Comparison of ENCODE assay signal across 26 cellular contexts in genomic region chr11:111035746-111036145, GRCh38.
"Had no signal": no experiment of that assay in that cellular context is flagged by ENCODE, and none has a peak within 500 bp of the region (broad histone marks: within the 10 kb centered on the region; RNA-seq: fewer than 3 reads in every experiment).

No MANE protein-coding gene starts in this region.

- DNase-seq: colonic mucosa; cortex of kidney; dermis blood vessel endothelial cell; dorsolateral prefrontal cortex; effector CD4-positive, alpha-beta T cell; effector CD8-positive, alpha-beta T cell; effector memory CD4-positive, alpha-beta T cell; effector memory CD8-positive, alpha-beta T cell; endodermal cell; erythroblast; esophagus squamous epithelium; foreskin fibroblast; foreskin keratinocyte; foreskin melanocyte; gastrocnemius medialis; glutamatergic neuron; head of caudate nucleus; heart left ventricle; heart right ventricle had no signal

- FAIRE-seq: colon, endometrium, endothelial cell of umbilical vein, frontal cortex had no signal

- H3K4me1 Mint-ChIP-seq: endodermal cell had no signal

- H3K27ac Mint-ChIP-seq: dendritic cell treated with granulocyte-macrophage colony-stimulating factor and Interleukin-4, amounts not matched to agents 40 ng/mL and 50 ng/mL, for 4 days; effector memory CD8-positive, alpha-beta T cell; endodermal cell had no signal

- H3K27me3 Mint-ChIP-seq: dendritic cell treated with granulocyte-macrophage colony-stimulating factor and Interleukin-4, amounts not matched to agents 40 ng/mL and 50 ng/mL, for 4 days; effector memory CD8-positive, alpha-beta T cell had no signal

- H3K9me3 Mint-ChIP-seq: effector memory CD8-positive, alpha-beta T cell had no signal

- H3K4me3 Mint-ChIP-seq: dendritic cell treated with granulocyte-macrophage colony-stimulating factor and Interleukin-4, amounts not matched to agents 40 ng/mL and 50 ng/mL, for 4 days; effector memory CD8-positive, alpha-beta T cell; endodermal cell had no signal

- ATAC-seq: effector memory CD8-positive, alpha-beta T cell; esophagus mucosa; foreskin keratinocyte; gastrocnemius medialis; gastroesophageal sphincter; heart left ventricle; heart right ventricle had no signal
